In the genomic region with DNA sequence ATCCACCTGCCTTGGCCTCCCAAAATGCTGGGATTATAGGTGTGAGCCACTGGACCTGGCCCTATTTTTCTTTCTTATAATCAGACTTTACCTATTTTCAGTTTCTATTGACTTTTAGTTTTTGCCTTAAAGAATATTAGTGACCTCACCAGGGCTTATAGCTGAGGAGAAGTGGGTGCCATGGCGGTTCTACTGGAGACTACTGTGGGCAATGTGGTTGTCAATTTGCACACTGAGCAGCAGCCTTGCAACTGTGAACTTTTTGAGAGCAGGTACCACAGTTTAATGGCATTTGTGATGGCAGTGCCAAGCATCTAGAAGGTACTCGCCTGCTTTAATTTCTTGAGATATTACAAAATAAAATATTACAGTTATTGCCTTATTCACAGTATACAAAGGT, we compare ENCODE assay signal across 31 cellular contexts.
"Had no signal": no experiment of that assay in that cellular context is flagged by ENCODE, and none has a peak within 500 bp of the region (broad histone marks: within the 10 kb centered on the region; RNA-seq: fewer than 3 reads in every experiment).

No MANE protein-coding gene starts in this region.

- H3K4me1 ChIP-seq: breast epithelium, parathyroid adenoma, suprapubic skin had no signal

- DNase-seq: activated CD4-positive, alpha-beta T cell treated with anti-CD3 and anti-CD28 coated beads for 48 hours; activated CD4-positive, alpha-beta T cell treated with anti-CD3 and anti-CD28 coated beads, Interleukin-2, amount 50 U/mL, for 48 hours; activated CD8-positive, alpha-beta memory T cell treated with anti-CD3 and anti-CD28 coated beads for 24 hours; activated gamma-delta T cell treated with Interleukin-2 at 50 U/mL for 16 hours; central memory CD4-positive, alpha-beta T cell; dermis blood vessel endothelial cell; effector CD4-positive, alpha-beta T cell; esophagus squamous epithelium; glutamatergic neuron; left cardiac atrium; left ventricle myocardium superior; nucleus accumbens; psoas muscle; sigmoid colon; small intestine; stimulated activated CD4-positive, alpha-beta T cell treated with anti-CD3 and anti-CD28 coated beads, Interleukin-1b, Interleukin-23, amount 100 ng/mL, for 48 hours; stimulated activated CD4-positive, alpha-beta T cell treated with anti-CD3 and anti-CD28 coated beads, Interleukin-4, amount 100 ng/mL, for 4 hours; stimulated activated CD8-positive, alpha-beta memory T cell treated with anti-CD3 and anti-CD28 coated beads, Interleukin-4, amount 100 ng/mL, for 48 hours; stimulated activated naive CD4-positive, alpha-beta T cell; T-helper 9 cell; tibial artery; upper lobe of right lung; WERI-Rb-1 had no signal

- ATAC-seq: left cardiac atrium, left ventricle myocardium superior, psoas muscle, upper lobe of right lung had no signal

- H3K9ac ChIP-seq: parathyroid adenoma had no signal

- H3K9me3 ChIP-seq: breast epithelium, esophagus squamous epithelium, psoas muscle, sigmoid colon, suprapubic skin, tibial artery, upper lobe of right lung had no signal

- H3K27me3 Mint-ChIP-seq: activated naive CD4-positive, alpha-beta T cell treated with anti-CD3 and anti-CD28 coated beads, Interleukin-2, amount 50 U/mL, for 24 hours had no signal

- H3K36me3 ChIP-seq: breast epithelium, esophagus squamous epithelium, sigmoid colon, suprapubic skin, tibial artery, upper lobe of right lung, WERI-Rb-1 had no signal

- H2AFZ ChIP-seq: parathyroid adenoma had no signal

- H3K79me2 ChIP-seq: parathyroid adenoma had no signal

- H3K27ac ChIP-seq: breast epithelium, epithelial cell of prostate, esophagus squamous epithelium, parathyroid adenoma, psoas muscle, sigmoid colon, suprapubic skin, tibial artery, upper lobe of right lung, WERI-Rb-1 had no signal

- H3K9me3 Mint-ChIP-seq: activated naive CD4-positive, alpha-beta T cell treated with anti-CD3 and anti-CD28 coated beads, Interleukin-2, amount 50 U/mL, for 24 hours had no signal

- H3K4me3 Mint-ChIP-seq: activated naive CD4-positive, alpha-beta T cell treated with anti-CD3 and anti-CD28 coated beads, Interleukin-2, amount 50 U/mL, for 24 hours had no signal

- H3K4me3 ChIP-seq: breast epithelium, esophagus squamous epithelium, psoas muscle, sigmoid colon, suprapubic skin, tibial artery, upper lobe of right lung had no signal

- FAIRE-seq: endometrium, frontal cortex, keratinocyte, small intestine had no signal

- H3K27ac Mint-ChIP-seq: activated naive CD4-positive, alpha-beta T cell treated with anti-CD3 and anti-CD28 coated beads, Interleukin-2, amount 50 U/mL, for 24 hours had no signal

- H3K27me3 ChIP-seq: breast epithelium, esophagus squamous epithelium, sigmoid colon, suprapubic skin, tibial artery, upper lobe of right lung had no signal
